ENCODE assay signal across 8 cellular contexts in the genomic region with DNA sequence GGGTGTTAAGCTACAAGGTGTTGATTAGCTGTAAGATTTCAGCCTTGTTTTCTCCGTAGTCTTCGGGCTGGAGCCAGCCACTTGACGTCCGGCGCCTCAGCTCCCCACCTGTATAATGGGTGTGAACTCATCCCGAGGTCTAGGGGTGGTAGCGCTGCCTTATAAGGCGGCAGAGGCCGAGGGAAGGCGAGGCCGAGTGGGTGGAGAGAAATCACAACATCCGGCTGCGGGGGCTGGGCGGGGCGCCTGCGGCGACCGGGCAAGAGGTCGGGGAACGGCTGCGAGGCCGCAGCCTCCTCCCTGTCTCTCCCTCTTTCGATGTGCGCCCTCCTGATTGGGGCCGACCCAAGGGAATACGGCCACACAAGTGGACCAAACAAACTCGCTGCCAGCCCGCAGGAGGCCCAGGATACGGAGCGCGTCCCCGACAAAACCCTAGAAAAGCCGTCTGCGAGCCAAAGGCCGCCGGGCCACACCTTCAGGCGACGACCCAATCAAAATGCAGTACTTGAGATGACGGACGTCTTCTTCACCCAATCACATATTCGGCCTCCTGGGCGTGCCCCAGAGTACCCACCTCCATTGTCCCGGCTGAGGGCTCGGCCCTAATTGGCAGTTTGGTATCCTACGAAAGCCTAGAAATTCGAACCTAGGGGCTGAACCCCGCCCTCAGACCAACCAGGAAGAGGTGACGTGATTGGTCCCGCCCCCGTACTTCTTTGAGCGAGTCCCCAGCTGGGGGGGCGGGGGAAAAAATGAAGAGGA. TPM values are rescaled to one million over a fixed set of nuclear protein-coding genes. Genes with fewer than 3 reads are reported as not detected.
A peak's percentile ranks its signal among the peaks of the same experiment; 100 is the strongest.
DNase-seq lines count a peak whose midpoint lies in the region; ATAC-seq lines count a peak whose summit lies in the region.

No MANE protein-coding gene starts in this region.

- no peaks in the 10 kb centered on the region for H3K9me3 Mint-ChIP-seq in dendritic cell treated with granulocyte-macrophage colony-stimulating factor and Interleukin-4, amounts not matched to agents 40 ng/mL and 50 ng/mL, for 4 days

- H3K27me3 Mint-ChIP-seq in dendritic cell treated with granulocyte-macrophage colony-stimulating factor and Interleukin-4, amounts not matched to agents 40 ng/mL and 50 ng/mL, for 4 days = no peaks in the 10 kb centered on the region

- H3K36me3 Mint-ChIP-seq in dendritic cell treated with granulocyte-macrophage colony-stimulating factor and Interleukin-4, amounts not matched to agents 40 ng/mL and 50 ng/mL, for 4 days (ENCODE audit: low read depth) = peaks cover 20% of the 10 kb centered on the region

- peak overlapping the region; percentile 96 for H3K27ac Mint-ChIP-seq in dendritic cell treated with granulocyte-macrophage colony-stimulating factor and Interleukin-4, amounts not matched to agents 40 ng/mL and 50 ng/mL, for 4 days

- peak; percentile 72 for ATAC-seq in GM19397 (IDR thresholded peaks at IDR 0.05; ENCODE audit: unreplicated experiment)
- ATAC-seq in HG03565 (IDR thresholded peaks at IDR 0.05; ENCODE audit: unreplicated experiment) = peak; percentile 63
- peak; percentile 90 for ATAC-seq in left lobe of liver

- H3K4me1 Mint-ChIP-seq in dendritic cell treated with granulocyte-macrophage colony-stimulating factor and Interleukin-4, amounts not matched to agents 40 ng/mL and 50 ng/mL, for 4 days (ENCODE audit: low read depth) = peaks cover 54% of the 10 kb centered on the region

- intact Hi-C loops in dendritic cell treated with granulocyte-macrophage colony-stimulating factor and Interleukin-4, amounts not matched to agents 40 ng/mL and 50 ng/mL, for 4 days (cut with micrococcal nuclease) = loop anchor here (1.0 kb wide), 1 partner anchor 10 kb away; no protein-coding TSS in a partner anchor

- H3K4me3 Mint-ChIP-seq in dendritic cell treated with granulocyte-macrophage colony-stimulating factor and Interleukin-4, amounts not matched to agents 40 ng/mL and 50 ng/mL, for 4 days = peak overlapping the region; percentile 86

- peak; percentile 100 for DNase-seq in CD1c-positive myeloid dendritic cell (ENCODE audit: extremely low spot score)
- peak; percentile 99 for DNase-seq in NCI-H748 treated with DMSO at 0.1 percent for 48 hours (lab: John Stamatoyannopoulos, UW)
- DNase-seq in activated CD4-positive, alpha-beta T cell treated with anti-CD3 and anti-CD28 coated beads, Interleukin-2, amount 50 U/mL, for 4 hours = peak; percentile 100
- DNase-seq in left lobe of liver (ENCODE audit: low spot score) = peak; percentile 100
- peak; percentile 99 to 100 for DNase-seq in stimulated activated CD4-positive, alpha-beta T cell treated with anti-CD3 and anti-CD28 coated beads, Interleukin-2, amount 100 ng/mL, for 24 hours

RNA-seq across cellular contexts. Expression of gene GRK6, which starts 0.5 kb away (rescaled TPM):
- total RNA-seq in left lobe of liver = 9.8 TPM

RNA-seq across cellular contexts. Expression of gene F12, which starts 16.6 kb away (rescaled TPM):
- total RNA-seq in left lobe of liver = 292 TPM

RNA-seq across cellular contexts. Expression of gene PRR7, which starts 20.6 kb away (rescaled TPM):
- total RNA-seq in left lobe of liver = 0.63 TPM

RNA-seq across cellular contexts. Expression of gene PFN3, which starts 25.5 kb away (rescaled TPM):
- not detected for total RNA-seq in left lobe of liver

RNA-seq across cellular contexts. Expression of gene SLC34A1, which starts 41.7 kb away (rescaled TPM):
- 3.0 TPM for total RNA-seq in left lobe of liver

Comparison
In these comparisons a context has a peak if more than half of its experiments do, and no peak if none do; other contexts are left out.
1. Peak in every context shown above with its lines: DNase-seq and ATAC-seq.